In the genomic region with DNA sequence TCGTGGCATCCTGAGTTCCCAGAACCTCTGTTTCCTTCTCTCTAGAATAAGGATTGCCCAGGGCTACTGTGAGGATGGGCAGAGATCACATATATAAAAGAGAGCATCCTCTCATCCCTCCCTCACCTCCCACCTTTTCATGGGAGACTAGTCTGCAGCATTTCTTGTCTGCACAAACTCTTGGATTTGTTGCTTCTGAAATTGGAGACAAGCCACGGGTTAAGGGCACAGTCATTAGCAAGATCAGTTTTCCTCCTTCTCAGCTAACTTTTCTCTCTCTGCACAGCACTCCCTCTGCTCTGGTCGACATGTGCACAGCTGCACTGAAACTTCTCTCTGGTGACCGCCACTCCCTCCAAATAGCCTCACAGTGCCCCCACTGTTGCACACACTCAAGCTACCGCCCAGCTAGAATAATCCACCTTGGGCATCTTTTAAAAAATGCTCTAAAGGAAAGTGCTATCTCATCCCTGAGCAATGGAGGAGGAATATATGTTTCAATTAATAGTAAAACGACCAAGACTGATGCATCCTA, we compare ENCODE assay signal across 22 cellular contexts.
"Had no signal": no experiment of that assay in that cellular context is flagged by ENCODE, and none has a peak within 500 bp of the region (broad histone marks: within the 10 kb centered on the region; RNA-seq: fewer than 3 reads in every experiment).

No MANE protein-coding gene starts in this region.

- H3K4me3 ChIP-seq: hepatocyte, sigmoid colon, skin epidermis, stomach, thoracic aorta, transverse colon had no signal

- H3K27me3 ChIP-seq: foreskin keratinocyte, hepatocyte, sigmoid colon, transverse colon had no signal

- H3K27ac ChIP-seq: foreskin keratinocyte, hepatocyte, neutrophil, sigmoid colon, skin epidermis, stomach, thoracic aorta, transverse colon had no signal

- H3K4me3 Mint-ChIP-seq: endodermal cell, naive B cell, nephron had no signal

- H3K36me3 Mint-ChIP-seq: naive B cell had no signal

- H2AFZ ChIP-seq: hepatocyte had no signal

- H3K36me3 ChIP-seq: neutrophil, sigmoid colon, stomach, thoracic aorta, transverse colon had no signal

- H3K27ac Mint-ChIP-seq: endodermal cell had no signal

- H3K79me2 ChIP-seq: hepatocyte had no signal

- H3K27me3 Mint-ChIP-seq: naive B cell had no signal

- DNase-seq: effector CD4-positive, alpha-beta T cell; endodermal cell; erythroblast; foreskin keratinocyte; kidney; left cardiac atrium; left ventricle myocardium superior; mesendoderm; naive B cell; posterior cingulate gyrus; sigmoid colon; stimulated activated CD4-positive, alpha-beta T cell treated with anti-CD3 and anti-CD28 coated beads, Interleukin-2, amount 100 ng/mL, for 24 hours; stimulated activated CD4-positive, alpha-beta T cell treated with anti-CD3 and anti-CD28 coated beads, Interleukin-4, amount 100 ng/mL, for 4 hours; stimulated activated naive CD4-positive, alpha-beta T cell; stomach; substantia nigra; transverse colon had no signal

- H3K4me2 ChIP-seq: hepatocyte had no signal

- H3K9me3 ChIP-seq: neutrophil, thoracic aorta, transverse colon had no signal

- H3K4me1 ChIP-seq: foreskin keratinocyte had no signal

- H3K9me3 Mint-ChIP-seq: endodermal cell had no signal

- ATAC-seq: foreskin keratinocyte, left cardiac atrium, left ventricle myocardium superior had no signal
